Comparison of ENCODE assay signal across 21 cellular contexts in the genomic region with DNA sequence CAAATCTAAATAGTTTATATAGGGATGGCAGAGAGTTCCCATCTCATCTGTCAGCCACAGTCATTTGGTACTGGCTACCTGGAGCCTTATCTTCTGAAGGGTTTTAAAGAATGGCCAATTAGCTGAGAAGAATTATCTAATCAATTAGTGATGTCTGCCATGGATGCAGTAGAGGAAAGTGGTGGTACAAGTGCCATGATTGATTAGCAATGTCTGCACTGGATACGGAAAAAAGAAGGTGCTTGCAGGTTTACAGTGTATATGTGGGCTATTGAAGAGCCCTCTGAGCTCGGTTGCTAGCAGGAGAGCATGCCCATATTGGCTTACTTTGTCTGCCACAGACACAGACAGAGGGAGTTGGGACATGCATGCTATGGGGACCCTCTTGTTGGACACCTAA. TPM values are rescaled to one million over a fixed set of nuclear protein-coding genes. Genes with fewer than 3 reads are reported as not detected.
"Had no signal": no experiment of that assay in that cellular context is flagged by ENCODE, and none has a peak within 500 bp of the region (broad histone marks: within the 10 kb centered on the region; RNA-seq: fewer than 3 reads in every experiment).

No MANE protein-coding gene starts in this region.

- DNase-seq: dorsolateral prefrontal cortex; effector CD4-positive, alpha-beta T cell; foreskin fibroblast; gastrocnemius medialis; head of caudate nucleus; left ventricle myocardium superior; lower lobe of right lung; naive thymus-derived CD8-positive, alpha-beta T cell; nephron progenitor cell; nucleus accumbens; sigmoid colon; stimulated activated CD4-positive, alpha-beta T cell treated with anti-CD3 and anti-CD28 coated beads, Interleukin-4, amount 100 ng/mL, for 4 hours; stimulated activated naive CD8-positive, alpha-beta T cell treated with anti-CD3 and anti-CD28 coated beads, Interleukin-15, Interleukin-2, amounts not matched to agents 100 U/mL and 50 U/mL, for 24 hours; substantia nigra; testis; tibial artery had no signal

- H3K9me3 Mint-ChIP-seq: naive thymus-derived CD8-positive, alpha-beta T cell; nephron progenitor cell; stimulated activated memory B cell treated with anti-CD40 and anti-IgM and Interleukin-4, amounts not matched to agents 10 μg/mL and 1 μg/mL and 100 μg/mL, for 72 hours; type B pancreatic cell had no signal

- H3K4me1 Mint-ChIP-seq: nephron progenitor cell had no signal

- H3K4me3 ChIP-seq: dorsolateral prefrontal cortex, gastrocnemius medialis, lower lobe of right lung, prostate gland, right atrium auricular region, sigmoid colon, testis, tibial artery had no signal

- H3K27me3 Mint-ChIP-seq: naive thymus-derived CD8-positive, alpha-beta T cell; stimulated activated memory B cell treated with anti-CD40 and anti-IgM and Interleukin-4, amounts not matched to agents 10 μg/mL and 1 μg/mL and 100 μg/mL, for 72 hours had no signal

- H3K27ac ChIP-seq: dorsolateral prefrontal cortex, gastrocnemius medialis, lower lobe of right lung, prostate gland, right atrium auricular region, sigmoid colon, testis, tibial artery had no signal

- H3K27me3 ChIP-seq: dorsolateral prefrontal cortex, gastrocnemius medialis, right atrium auricular region, sigmoid colon, testis, tibial artery had no signal

- H3K36me3 ChIP-seq: gastrocnemius medialis, prostate gland, right atrium auricular region had no signal

- H3K4me1 ChIP-seq: gastrocnemius medialis, prostate gland, sigmoid colon, testis had no signal

- H3K9me3 ChIP-seq: gastrocnemius medialis, lower lobe of right lung, prostate gland, right atrium auricular region, sigmoid colon, testis, tibial artery had no signal

- ATAC-seq: gastrocnemius medialis; lower lobe of right lung; naive thymus-derived CD8-positive, alpha-beta T cell; stimulated activated memory B cell treated with anti-CD40 and anti-IgM and Interleukin-4, amounts not matched to agents 10 μg/mL and 1 μg/mL and 100 μg/mL, for 72 hours; stimulated activated naive CD8-positive, alpha-beta T cell treated with anti-CD3 and anti-CD28 coated beads, Interleukin-15, Interleukin-2, amounts not matched to agents 100 U/mL and 50 U/mL, for 24 hours had no signal

- H3K4me3 Mint-ChIP-seq: naive thymus-derived CD8-positive, alpha-beta T cell; nephron progenitor cell; stimulated activated memory B cell treated with anti-CD40 and anti-IgM and Interleukin-4, amounts not matched to agents 10 μg/mL and 1 μg/mL and 100 μg/mL, for 72 hours; type B pancreatic cell had no signal

- H3K27ac Mint-ChIP-seq: nephron progenitor cell; stimulated activated memory B cell treated with anti-CD40 and anti-IgM and Interleukin-4, amounts not matched to agents 10 μg/mL and 1 μg/mL and 100 μg/mL, for 72 hours; type B pancreatic cell had no signal

- H3K36me3 Mint-ChIP-seq: type B pancreatic cell had no signal

RNA-seq across cellular contexts. Expression of a gene that starts 7.9 kb away (rescaled TPM):
- total RNA-seq: osteocyte had no signal
